27 cellular contexts compared by ENCODE assay signal in the genomic region with DNA sequence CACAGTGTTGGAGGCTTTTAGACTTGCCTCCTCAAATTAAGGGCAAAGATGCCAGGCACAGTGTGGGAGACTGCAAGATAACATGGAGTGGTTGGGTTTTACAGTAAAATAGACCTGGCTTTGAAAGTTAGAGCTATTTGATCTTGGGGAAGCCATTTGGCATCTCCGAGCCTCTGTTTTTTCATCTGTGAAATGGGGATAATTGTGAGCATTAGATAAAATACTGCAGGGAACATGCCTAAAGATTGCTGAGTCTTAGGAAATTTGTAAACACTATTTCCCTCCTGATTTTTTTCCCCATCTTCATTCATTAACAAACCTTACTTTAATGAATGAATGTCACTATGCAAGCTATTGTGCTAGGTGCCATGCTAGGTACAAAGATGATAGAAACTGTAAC.
"Had no signal": no experiment of that assay in that cellular context is flagged by ENCODE, and none has a peak within 500 bp of the region (broad histone marks: within the 10 kb centered on the region; RNA-seq: fewer than 3 reads in every experiment).

No MANE protein-coding gene starts in this region.

- H3K4me1 ChIP-seq: pancreas, prostate gland, spleen, suprapubic skin, tibial artery, transverse colon, upper lobe of right lung, uterus had no signal

- H3K36me3 ChIP-seq: neutrophil, pancreas, prostate gland, spleen, suprapubic skin, tibial artery, transverse colon, upper lobe of right lung, uterus had no signal

- H3K4me2 ChIP-seq: smooth muscle cell had no signal

- H3K27me3 ChIP-seq: neutrophil, suprapubic skin, testis, tibial artery, transverse colon, uterus had no signal

- H3K4me3 ChIP-seq: pancreas, prostate gland, skin epidermis, smooth muscle cell, spleen, suprapubic skin, testis, tibial artery, transverse colon, upper lobe of right lung, uterus had no signal

- ATAC-seq: naive thymus-derived CD8-positive, alpha-beta T cell; natural killer cell treated with Interleukin-12 subunit alpha and Interleukin-12 subunit beta and Interleukin-15 and Interleukin-18, amount 100 ng/mL, for 72 hours; pancreas; right cardiac atrium; sciatic nerve; stimulated activated memory B cell treated with anti-CD40 and anti-IgM and Interleukin-4, amounts not matched to agents 10 μg/mL and 1 μg/mL and 100 μg/mL, for 72 hours; stimulated activated naive CD8-positive, alpha-beta T cell treated with anti-CD3 and anti-CD28 coated beads, Interleukin-15, amount 100 ng/mL, for 72 hours; stimulated activated naive CD8-positive, alpha-beta T cell treated with anti-CD3 and anti-CD28 coated beads, Interleukin-15, Interleukin-2, amounts not matched to agents 100 U/mL and 50 U/mL, for 24 hours; upper lobe of right lung had no signal

- H3K27ac ChIP-seq: neutrophil, pancreas, prostate gland, skin epidermis, spleen, suprapubic skin, testis, tibial artery, transverse colon, upper lobe of right lung, uterus had no signal

- FAIRE-seq: pancreas had no signal

- H3K9me3 ChIP-seq: neutrophil, pancreas, prostate gland, spleen, suprapubic skin, testis, tibial artery, transverse colon, upper lobe of right lung, uterus had no signal

- DNase-seq: naive thymus-derived CD8-positive, alpha-beta T cell; nephron progenitor cell; nucleus accumbens; pancreas; right cardiac atrium; spleen; stimulated activated CD4-positive, alpha-beta T cell treated with anti-CD3 and anti-CD28 coated beads, Interleukin-12 subunit alpha, Interleukin-12 subunit beta, amount 100 ng/mL, for 4 hours; stimulated activated CD4-positive, alpha-beta T cell treated with anti-CD3 and anti-CD28 coated beads, Interleukin-1b, Interleukin-23, amount 100 ng/mL, for 48 hours; stimulated activated CD4-positive, alpha-beta T cell treated with anti-CD3 and anti-CD28 coated beads, Interleukin-4, amount 100 ng/mL, for 1 hour; stimulated activated CD4-positive, alpha-beta T cell treated with anti-CD3 and anti-CD28 coated beads, Interleukin-4, amount 100 ng/mL, for 4 hours; stimulated activated CD8-positive, alpha-beta memory T cell treated with anti-CD3 and anti-CD28 coated beads, Interleukin-4, amount 100 ng/mL, for 48 hours; stimulated activated naive CD4-positive, alpha-beta T cell; stimulated activated naive CD8-positive, alpha-beta T cell treated with anti-CD3 and anti-CD28 coated beads, Interleukin-15, amount 100 ng/mL, for 72 hours; stimulated activated naive CD8-positive, alpha-beta T cell treated with anti-CD3 and anti-CD28 coated beads, Interleukin-15, Interleukin-2, amounts not matched to agents 100 U/mL and 50 U/mL, for 24 hours; testis; tibial artery; transverse colon; upper lobe of right lung; uterus had no signal
